Comparison of ENCODE assay signal across 14 cellular contexts in genomic region chr17:78920528-78920927, GRCh38. TPM values are rescaled to one million over a fixed set of nuclear protein-coding genes. Genes with fewer than 3 reads are reported as not detected.
DNase-seq lines count a peak whose midpoint lies in the region; ATAC-seq and TF ChIP-seq lines count a peak whose summit lies in the region.
"Had no signal": no experiment of that assay in that cellular context is flagged by ENCODE, and none has a peak within 500 bp of the region (broad histone marks: within the 10 kb centered on the region; RNA-seq: fewer than 3 reads in every experiment).

No MANE protein-coding gene starts in this region.

- ATAC-seq in left lobe of liver = peak; percentile 67
- no peak for ATAC-seq in stimulated activated effector memory CD8-positive, alpha-beta T cell treated with anti-CD3 and anti-CD28 coated beads, Interleukin-12 subunit alpha, Interleukin-12 subunit beta, amount 100 ng/mL, for 72 hours
- no peak for ATAC-seq in HG03457 (IDR thresholded peaks at IDR 0.05; ENCODE audit: unreplicated experiment)

- intact Hi-C loops in activated T-helper 2 cell treated with anti-CD3 and anti-CD28 coated beads, Interferon-gamma antibody, Interleukin-2, Interleukin-4, amounts not matched to agents 10 μg/mL and 5 μg/mL and 100 μg/mL, durations not matched to agents 14 hours and 24 hours and 36 hours (cut with micrococcal nuclease) = loop anchor here (10.0 kb wide), 1 partner anchor 56 kb away; no protein-coding TSS in a partner anchor
- intact Hi-C loops in spleen (cut with DNase I; ENCODE audit: low total_unique reads) = loop anchor here (10.0 kb wide), 1 partner anchor 46 kb away; no protein-coding TSS in a partner anchor

- H3K27me3 Mint-ChIP-seq in brain = peaks cover 3% of the 10 kb centered on the region
- peaks cover 16% of the 10 kb centered on the region for H3K27me3 Mint-ChIP-seq in activated T-helper 2 cell treated with anti-CD3 and anti-CD28 coated beads, Interferon-gamma antibody, Interleukin-2, Interleukin-4, amounts not matched to agents 10 μg/mL and 5 μg/mL and 100 μg/mL, durations not matched to agents 14 hours and 24 hours and 36 hours (ENCODE audit: low read depth)

- no peaks in the 10 kb centered on the region for H3K27me3 ChIP-seq in BLaER1
- peaks cover 0 to 23% (median 1%) of the 10 kb centered on the region in 7 donors for H3K27me3 ChIP-seq in spleen (replicated peaks in 1 of 7)

- H3K4me1 ChIP-seq in BLaER1 (peaks cover 85% of the 10 kb centered on the region), spleen (peaks cover 30 to 96% (median 84%) of the 10 kb centered on the region in 6 donors)

- H3K4me3 ChIP-seq in BLaER1 = no peak overlapping the region
- peak overlapping the region in 1 of 8 donors; percentile 86 for H3K4me3 ChIP-seq in spleen

- no peaks in the 10 kb centered on the region for H3K9me3 ChIP-seq in BLaER1
- H3K9me3 ChIP-seq in spleen = no peaks in the 10 kb centered on the region
- H3K9me3 ChIP-seq: thoracic aorta had no signal

- peak overlapping the region; percentile 49 to 96 (median 95) for H3K27ac Mint-ChIP-seq in brain
- peak overlapping the region; percentile 41 for H3K27ac Mint-ChIP-seq in stimulated activated effector memory CD8-positive, alpha-beta T cell treated with anti-CD3 and anti-CD28 coated beads, Interleukin-12 subunit alpha, Interleukin-12 subunit beta, amount 100 ng/mL, for 72 hours
- H3K27ac Mint-ChIP-seq in activated T-helper 2 cell treated with anti-CD3 and anti-CD28 coated beads, Interferon-gamma antibody, Interleukin-2, Interleukin-4, amounts not matched to agents 10 μg/mL and 5 μg/mL and 100 μg/mL, durations not matched to agents 14 hours and 24 hours and 36 hours = no peak overlapping the region

- no peak for DNase-seq in left lobe of liver (ENCODE audit: low spot score)
- no peak for DNase-seq in stimulated activated effector memory CD8-positive, alpha-beta T cell treated with anti-CD3 and anti-CD28 coated beads, Interleukin-12 subunit alpha, Interleukin-12 subunit beta, amount 100 ng/mL, for 72 hours (ENCODE audit: low spot score in 2 of 2)
- DNase-seq in activated T-helper 2 cell treated with anti-CD3 and anti-CD28 coated beads, Interferon-gamma antibody, Interleukin-2, Interleukin-4, amounts not matched to agents 10 μg/mL and 5 μg/mL and 100 μg/mL, durations not matched to agents 14 hours and 24 hours and 36 hours (ENCODE audit: low spot score) = no peak
- no peak for DNase-seq in spleen
- DNase-seq in NCI-H128 (lab: John Stamatoyannopoulos, UW; ENCODE audit: unreplicated experiment) = no peak
- DNase-seq: activated CD4-positive, alpha-beta T cell treated with anti-CD3 and anti-CD28 coated beads, Interleukin-2, amount 50 U/mL, for 4 hours; effector CD4-positive, alpha-beta T cell; NCI-H1694 treated with DMSO at 0.1 percent for 48 hours; NCI-H510A treated with DMSO at 0.1 percent for 48 hours had no signal

- H3K36me3 ChIP-seq in BLaER1 (peaks cover 25% of the 10 kb centered on the region; the same call in 1 of the 2 replicates), spleen (peaks cover 0 to 11% (median 0%) of the 10 kb centered on the region in 6 donors)

- peaks cover 0 to 4% (median 0%) of the 10 kb centered on the region in 5 experiments for H3K9me3 Mint-ChIP-seq in brain
- no peaks in the 10 kb centered on the region for H3K9me3 Mint-ChIP-seq in stimulated activated effector memory CD8-positive, alpha-beta T cell treated with anti-CD3 and anti-CD28 coated beads, Interleukin-12 subunit alpha, Interleukin-12 subunit beta, amount 100 ng/mL, for 72 hours
- no peaks in the 10 kb centered on the region for H3K9me3 Mint-ChIP-seq in activated T-helper 2 cell treated with anti-CD3 and anti-CD28 coated beads, Interferon-gamma antibody, Interleukin-2, Interleukin-4, amounts not matched to agents 10 μg/mL and 5 μg/mL and 100 μg/mL, durations not matched to agents 14 hours and 24 hours and 36 hours

- WGBS in spleen, 5 donors = 72 to 91% (median 80%) methylated on average over 8 of the region's 8 CpGs

- peaks cover 78% of the 10 kb centered on the region for H3K4me1 Mint-ChIP-seq in brain
- peaks cover 15% of the 10 kb centered on the region for H3K4me1 Mint-ChIP-seq in stimulated activated effector memory CD8-positive, alpha-beta T cell treated with anti-CD3 and anti-CD28 coated beads, Interleukin-12 subunit alpha, Interleukin-12 subunit beta, amount 100 ng/mL, for 72 hours
- peaks cover 11% of the 10 kb centered on the region for H3K4me1 Mint-ChIP-seq in activated T-helper 2 cell treated with anti-CD3 and anti-CD28 coated beads, Interferon-gamma antibody, Interleukin-2, Interleukin-4, amounts not matched to agents 10 μg/mL and 5 μg/mL and 100 μg/mL, durations not matched to agents 14 hours and 24 hours and 36 hours (ENCODE audit: low read depth)

- TF ChIP-seq CTCF in brain (conservative IDR thresholded peaks at IDR 0.05) (no peak), spleen (IDR thresholded peaks at IDR 0.05 in 8 of 11, conservative IDR thresholded peaks at IDR 0.05 in 3 of 11) (no peak)

- H3K4me3 Mint-ChIP-seq in brain = peak overlapping the region in 4 of 5 experiments; percentile 63 to 81 (median 76)
- H3K4me3 Mint-ChIP-seq in stimulated activated effector memory CD8-positive, alpha-beta T cell treated with anti-CD3 and anti-CD28 coated beads, Interleukin-12 subunit alpha, Interleukin-12 subunit beta, amount 100 ng/mL, for 72 hours = no peak overlapping the region
- H3K4me3 Mint-ChIP-seq in activated T-helper 2 cell treated with anti-CD3 and anti-CD28 coated beads, Interferon-gamma antibody, Interleukin-2, Interleukin-4, amounts not matched to agents 10 μg/mL and 5 μg/mL and 100 μg/mL, durations not matched to agents 14 hours and 24 hours and 36 hours (ENCODE audit: low read depth) = no peak overlapping the region

- peak overlapping the region; percentile 44; the same call in 1 of the 2 replicates for H3K9ac ChIP-seq in BLaER1
- H3K9ac ChIP-seq: parathyroid adenoma had no signal

- TF ChIP-seq POLR2A in spleen (IDR thresholded peaks at IDR 0.05) = no peak

- peaks cover 27% of the 10 kb centered on the region for H3K36me3 Mint-ChIP-seq in brain
- no peaks in the 10 kb centered on the region for H3K36me3 Mint-ChIP-seq in stimulated activated effector memory CD8-positive, alpha-beta T cell treated with anti-CD3 and anti-CD28 coated beads, Interleukin-12 subunit alpha, Interleukin-12 subunit beta, amount 100 ng/mL, for 72 hours
- no peaks in the 10 kb centered on the region for H3K36me3 Mint-ChIP-seq in activated T-helper 2 cell treated with anti-CD3 and anti-CD28 coated beads, Interferon-gamma antibody, Interleukin-2, Interleukin-4, amounts not matched to agents 10 μg/mL and 5 μg/mL and 100 μg/mL, durations not matched to agents 14 hours and 24 hours and 36 hours (ENCODE audit: low read depth)

- H3K27ac ChIP-seq in BLaER1 (peak overlapping the region; percentile 8; the same call in 1 of the 2 replicates), spleen (peak overlapping the region in 4 of 8 donors; percentile 41 to 97 (median 95))
- H3K27ac ChIP-seq: parathyroid adenoma had no signal

- H3K4me2 ChIP-seq in BLaER1 = peak overlapping the region; percentile 97

- peaks cover 72% of the 10 kb centered on the region for H4K20me1 ChIP-seq in BLaER1

RNA-seq across cellular contexts. Expression of gene TIMP2, which starts 4.7 kb away (rescaled TPM):
- polyA plus RNA-seq in brain (ENCODE audit: insufficient read depth, low read depth, low replicate concordance) (314 TPM), spleen (10 to 100 TPM; 16.3 to 42.2 (median 26.9) TPM)
- total RNA-seq in left lobe of liver (26.4 TPM), spleen (100 to 1,000 TPM; 164 to 333 (median 198) TPM)
- total RNA-seq in activated T-helper 2 cell treated with anti-CD3 and anti-CD28 coated beads, Interferon-gamma antibody, Interleukin-2, Interleukin-4, amounts not matched to agents 10 μg/mL and 5 μg/mL and 100 μg/mL, durations not matched to agents 14 hours and 24 hours and 36 hours = 0.71 and 0.84 TPM in 2 replicates

RNA-seq across cellular contexts. Expression of gene CEP295NL, which starts 17.5 kb away (rescaled TPM):
- polyA plus RNA-seq in brain (ENCODE audit: insufficient read depth, low read depth, low replicate concordance) (0.20 TPM), spleen (1 to 10 TPM in 1 of 3 donors, under 1 TPM in 2; 0.03 to 3.0 (median 0.09) TPM)
- total RNA-seq in left lobe of liver (0.33 TPM), spleen (10 to 100 TPM in 3 of 7 donors, 1 to 10 TPM in 4; 5.7 to 19.3 (median 9.9) TPM)
- not detected in 2 replicates for total RNA-seq in activated T-helper 2 cell treated with anti-CD3 and anti-CD28 coated beads, Interferon-gamma antibody, Interleukin-2, Interleukin-4, amounts not matched to agents 10 μg/mL and 5 μg/mL and 100 μg/mL, durations not matched to agents 14 hours and 24 hours and 36 hours

RNA-seq across cellular contexts. Expression of gene LGALS3BP, which starts 59.2 kb away (rescaled TPM):
- 265 TPM for polyA plus RNA-seq in brain (ENCODE audit: insufficient read depth, low read depth, low replicate concordance)
- 141 TPM for total RNA-seq in left lobe of liver
- 57.5 and 59.3 TPM in 2 replicates for total RNA-seq in activated T-helper 2 cell treated with anti-CD3 and anti-CD28 coated beads, Interferon-gamma antibody, Interleukin-2, Interleukin-4, amounts not matched to agents 10 μg/mL and 5 μg/mL and 100 μg/mL, durations not matched to agents 14 hours and 24 hours and 36 hours
- 100 to 1,000 TPM in 5 of 7 donors, 10 to 100 TPM in 2; 85.7 to 188 (median 108) TPM for total RNA-seq in spleen
- 10 to 100 TPM; 33.6 to 58.7 (median 38.3) TPM for polyA plus RNA-seq in spleen

Comparison
In these comparisons a context has a peak if more than half of its experiments do, and no peak if none do; other contexts are left out.
1. H3K4me3 Mint-ChIP-seq: peak in brain (4 of 5); none in stimulated activated effector memory CD8-positive, alpha-beta T cell treated with anti-CD3 and anti-CD28 coated beads, Interleukin-12 subunit alpha, Interleukin-12 subunit beta, amount 100 ng/mL, for 72 hours (single experiment) and activated T-helper 2 cell treated with anti-CD3 and anti-CD28 coated beads, Interferon-gamma antibody, Interleukin-2, Interleukin-4, amounts not matched to agents 10 μg/mL and 5 μg/mL and 100 μg/mL, durations not matched to agents 14 hours and 24 hours and 36 hours (single experiment).
2. RNA of gene TIMP2, which starts 4.7 kb away (total RNA-seq): 164 to 333 TPM in spleen and 26.4 TPM in left lobe of liver (single experiment); 0.71 to 0.84 TPM in activated T-helper 2 cell treated with anti-CD3 and anti-CD28 coated beads, Interferon-gamma antibody, Interleukin-2, Interleukin-4, amounts not matched to agents 10 μg/mL and 5 μg/mL and 100 μg/mL, durations not matched to agents 14 hours and 24 hours and 36 hours; every median in the first group is over 10 times any median in the second.